26 cellular contexts compared by ENCODE assay signal in the genomic region with DNA sequence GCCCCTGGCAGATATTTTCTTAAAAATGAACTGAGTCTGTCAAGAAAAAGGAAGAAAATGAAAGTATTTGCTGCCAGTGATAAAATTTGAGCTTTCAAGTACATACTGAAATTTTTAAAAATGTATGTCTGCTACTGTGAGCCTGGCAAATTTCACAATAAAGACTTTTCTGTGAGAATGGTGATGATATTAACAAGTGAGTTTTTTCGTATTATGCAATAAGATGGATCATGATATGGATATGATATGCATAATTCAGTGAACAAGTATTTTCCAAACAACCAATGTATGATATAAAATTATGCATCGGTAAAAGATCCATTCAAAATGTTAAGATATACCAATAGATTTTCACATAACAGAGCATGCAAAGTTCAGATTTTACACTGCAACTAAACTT.
"Had no signal": no experiment of that assay in that cellular context is flagged by ENCODE, and none has a peak within 500 bp of the region (broad histone marks: within the 10 kb centered on the region; RNA-seq: fewer than 3 reads in every experiment).

No MANE protein-coding gene starts in this region.

- ATAC-seq: stimulated activated effector memory CD8-positive, alpha-beta T cell treated with anti-CD3 and anti-CD28 coated beads, Interleukin-12 subunit alpha, Interleukin-12 subunit beta, amount 100 ng/mL, for 72 hours; stimulated activated memory B cell treated with anti-CD40 and anti-IgM and Interleukin-4, amounts not matched to agents 10 μg/mL and 1 μg/mL and 100 μg/mL, for 72 hours; stimulated activated naive B cell treated with anti-CD40 and anti-IgM and Interleukin-4, amounts not matched to agents 10 μg/mL and 1 μg/mL and 100 μg/mL, for 72 hours; stimulated activated naive CD8-positive, alpha-beta T cell treated with anti-CD3 and anti-CD28 coated beads, Interleukin-15, amount 100 ng/mL, for 72 hours; stimulated activated naive CD8-positive, alpha-beta T cell treated with anti-CD3 and anti-CD28 coated beads, Interleukin-15, Interleukin-2, amounts not matched to agents 100 U/mL and 50 U/mL, for 24 hours; upper lobe of right lung had no signal

- H3K4me3 ChIP-seq: stomach, suprapubic skin, testis, thoracic aorta, thyroid gland, tibial artery, tibial nerve, transverse colon, upper lobe of left lung, upper lobe of right lung, uterus, vagina had no signal

- DNase-seq: stimulated activated CD4-positive, alpha-beta T cell treated with anti-CD3 and anti-CD28 coated beads, Interleukin-2, amount 100 ng/mL, for 48 hours; stimulated activated CD4-positive, alpha-beta T cell treated with anti-CD3 and anti-CD28 coated beads, Interleukin-4, amount 100 ng/mL, for 1 hour; stimulated activated CD4-positive, alpha-beta T cell treated with anti-CD3 and anti-CD28 coated beads, Interleukin-4, amount 100 ng/mL, for 24 hours; stimulated activated CD4-positive, alpha-beta T cell treated with anti-CD3 and anti-CD28 coated beads, Interleukin-4, amount 100 ng/mL, for 4 hours; stimulated activated CD8-positive, alpha-beta memory T cell treated with anti-CD3 and anti-CD28 coated beads, Interleukin-4, amount 100 ng/mL, for 48 hours; stimulated activated naive B cell treated with anti-CD40 and anti-IgM and Interleukin-4, amounts not matched to agents 10 μg/mL and 1 μg/mL and 100 μg/mL, for 72 hours; stimulated activated naive CD4-positive, alpha-beta T cell; stimulated activated naive CD4-positive, alpha-beta T cell treated with Interleukin-2 at 50 U/mL for 16 hours; stimulated activated naive CD8-positive, alpha-beta T cell treated with anti-CD3 and anti-CD28 coated beads, Interleukin-15, amount 100 ng/mL, for 72 hours; stimulated activated naive CD8-positive, alpha-beta T cell treated with anti-CD3 and anti-CD28 coated beads, Interleukin-15, Interleukin-2, amounts not matched to agents 100 U/mL and 50 U/mL, for 24 hours; stomach; substantia nigra; testis; thyroid gland; tibial artery; transverse colon; upper lobe of left lung; upper lobe of right lung; uterus had no signal

- H3K9me3 ChIP-seq: stomach, suprapubic skin, testis, thoracic aorta, thyroid gland, tibial artery, tibial nerve, transverse colon, upper lobe of left lung, upper lobe of right lung, uterus, vagina had no signal

- H3K4me1 ChIP-seq: stomach, testis, thyroid gland, tibial artery, tibial nerve, transverse colon, upper lobe of left lung, upper lobe of right lung, uterus had no signal

- H3K27me3 ChIP-seq: stomach, suprapubic skin, testis, thyroid gland, tibial artery, tibial nerve, transverse colon, upper lobe of left lung, upper lobe of right lung, uterus, vagina had no signal

- H3K27ac ChIP-seq: stomach, suprapubic skin, testis, thoracic aorta, thyroid gland, tibial artery, tibial nerve, transverse colon, upper lobe of left lung, upper lobe of right lung, uterus, vagina had no signal

- FAIRE-seq: urothelium cell line had no signal

- H3K36me3 ChIP-seq: uterus had no signal
